Comparison of ENCODE assay signal across 1 cellular context in genomic region chr4:138192113-138192512, GRCh38.
A peak's percentile ranks its signal among the peaks of the same experiment; 100 is the strongest.
TF ChIP-seq lines count a peak whose summit lies in the region.

No MANE protein-coding gene starts in this region.

TF ChIP-seq in GM12878, 131 proteins besides CTCF, POLR2A, EP300 and RAD21 (continued from another document and continues in another):
- TF ChIP-seq BCL3 (IDR thresholded peaks at IDR 0.05; ENCODE audit: borderline replicate concordance, insufficient read depth, low read depth, low read length, poor library complexity, severe bottlenecking) (peak; percentile 54), ESRRA (IDR thresholded peaks at IDR 0.05; ENCODE audit: low read length) (no peak), GATAD2B (conservative IDR thresholded peaks at IDR 0.05; ENCODE audit: low read depth) (no peak), SMARCA5 (IDR thresholded peaks at IDR 0.05) (no peak), ZNF687 (IDR thresholded peaks at IDR 0.05) (no peak), YY1 (IDR thresholded peaks at IDR 0.05; ENCODE audit: low read depth, low read length) (no peak), ZNF24 (IDR thresholded peaks at IDR 0.05) (no peak), ATF2 (IDR thresholded peaks at IDR 0.05; ENCODE audit: low read length) (peak; percentile 53; the same call in 1 of the 2 replicates), GABPA (IDR thresholded peaks at IDR 0.05; ENCODE audit: low read depth) (no peak), SIN3A (IDR thresholded peaks at IDR 0.05; ENCODE audit: low read depth, low read length) (no peak), MXI1 (IDR thresholded peaks at IDR 0.05; ENCODE audit: low read depth, low read length) (0 out of 2 replicates have a peak, but pooled peaks have one; percentile 10), BHLHE40 (IDR thresholded peaks at IDR 0.05; ENCODE audit: borderline replicate concordance in 1 of 2, low read depth in 2 of 2, low read length in 1 of 2) (peak; percentile 55 to 74; a peak in 2 of 4 replicates), SRF (IDR thresholded peaks at IDR 0.05; ENCODE audit: low read depth in 2 of 2, low read length in 2 of 2) (no peak), HDAC2 (IDR thresholded peaks at IDR 0.05) (no peak), NR2C1 (IDR thresholded peaks at IDR 0.05) (no peak), SREBF2 (IDR thresholded peaks at IDR 0.05; ENCODE audit: low read length) (no peak), IRF5 (IDR thresholded peaks at IDR 0.05; ENCODE audit: borderline replicate concordance) (no peak), MEF2B (IDR thresholded peaks at IDR 0.05; ENCODE audit: partially characterized antibody, poor library complexity, severe bottlenecking) (no peak), BCLAF1 (IDR thresholded peaks at IDR 0.05) (no peak), ZNF217 (IDR thresholded peaks at IDR 0.05) (no peak), SPI1 (IDR thresholded peaks at IDR 0.05; ENCODE audit: borderline replicate concordance, insufficient read depth, low read depth, low read length) (no peak), ATF7 (IDR thresholded peaks at IDR 0.05; ENCODE audit: low read depth) (peak; percentile 86), SMC3 (IDR thresholded peaks at IDR 0.05; ENCODE audit: borderline replicate concordance, low read length) (no peak), PAX8 (IDR thresholded peaks at IDR 0.05) (no peak), E2F4 (IDR thresholded peaks at IDR 0.05; ENCODE audit: low read depth, low read length) (no peak), PBX3 (IDR thresholded peaks at IDR 0.05; ENCODE audit: insufficient replicate concordance, low read depth, low read length) (peak; percentile 25), ZBED1 (IDR thresholded peaks at IDR 0.05; ENCODE audit: borderline replicate concordance) (no peak), CHD2 (IDR thresholded peaks at IDR 0.05; ENCODE audit: borderline replicate concordance, low read depth, low read length) (peak; percentile 40; the same call in 1 of the 2 replicates), TARDBP (IDR thresholded peaks at IDR 0.05; ENCODE audit: borderline replicate concordance) (no peak), EED (IDR thresholded peaks at IDR 0.05; ENCODE audit: low read depth) (no peak), RELB (IDR thresholded peaks at IDR 0.05; ENCODE audit: low read depth) (0 out of 2 replicates have a peak, but pooled peaks have one; percentile 30), RELA (IDR thresholded peaks at IDR 0.05; ENCODE audit: borderline replicate concordance, partially characterized antibody) (no peak), KDM1A (IDR thresholded peaks at IDR 0.05; ENCODE audit: borderline replicate concordance) (no peak), ZNF207 (IDR thresholded peaks at IDR 0.05; ENCODE audit: borderline replicate concordance) (no peak), PKNOX1 (IDR thresholded peaks at IDR 0.05) (peak; percentile 57), ZNF384 (IDR thresholded peaks at IDR 0.05; ENCODE audit: borderline replicate concordance, low read depth, low read length) (no peak), NBN (IDR thresholded peaks at IDR 0.05) (peak; percentile 41; the same call in 1 of the 2 replicates), POLR2AphosphoS2 (IDR thresholded peaks at IDR 0.05; ENCODE audit: low read depth, low read length) (no peak), BMI1 (IDR thresholded peaks at IDR 0.05; ENCODE audit: borderline replicate concordance) (no peak), NR2F1 (conservative IDR thresholded peaks at IDR 0.05) (peak; percentile 63), JUNB (IDR thresholded peaks at IDR 0.05) (peak; percentile 75), CEBPB (IDR thresholded peaks at IDR 0.05; ENCODE audit: borderline replicate concordance in 1 of 2, low read depth in 2 of 2, low read length in 2 of 2) (no peak), STAT1 (conservative IDR thresholded peaks at IDR 0.05) (no peak), BRCA1 (IDR thresholded peaks at IDR 0.05; ENCODE audit: low read depth, low read length) (no peak), KAT2A (conservative IDR thresholded peaks at IDR 0.05; ENCODE audit: control insufficient read depth, low read depth, low read length) (no peak)
